In the genomic region with DNA sequence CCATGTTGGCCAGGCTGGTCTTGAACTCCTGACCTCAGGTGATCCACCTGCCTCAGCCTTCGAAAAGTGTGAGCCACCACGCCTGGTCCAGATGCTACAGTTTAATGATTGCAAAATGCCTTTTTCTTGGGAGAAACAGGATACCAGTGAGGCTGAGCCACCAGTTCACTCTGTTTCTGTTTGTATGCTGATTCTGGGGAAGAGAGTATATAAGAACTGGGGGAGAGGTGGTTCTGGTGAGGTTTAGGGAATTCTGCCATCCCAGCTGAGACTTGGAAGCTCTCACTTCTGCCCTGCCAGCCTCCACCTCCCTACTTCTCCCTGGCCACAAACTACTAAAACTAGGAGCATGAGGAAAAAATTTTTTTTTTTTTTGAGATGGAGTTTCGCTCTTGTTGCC, we compare ENCODE assay signal across 26 cellular contexts. TPM values are rescaled to one million over a fixed set of nuclear protein-coding genes. Genes with fewer than 3 reads are reported as not detected.
DNase-seq lines count a peak whose midpoint lies in the region; ATAC-seq and TF ChIP-seq lines count a peak whose summit lies in the region.
"Had no signal": no experiment of that assay in that cellular context is flagged by ENCODE, and none has a peak within 500 bp of the region (broad histone marks: within the 10 kb centered on the region; RNA-seq: fewer than 3 reads in every experiment).

No MANE protein-coding gene starts in this region.

- ATAC-seq in activated CD4-positive, alpha-beta T cell treated with anti-CD3 and anti-CD28 coated beads for 36 hours = no peak
- peak; percentile 36 for ATAC-seq in sciatic nerve
- ATAC-seq: K562, PC-3, Right ventricle myocardium inferior had no signal

- no peak for DNase-seq in activated CD4-positive, alpha-beta T cell treated with anti-CD3 and anti-CD28 coated beads for 36 hours
- DNase-seq in activated CD4-positive, alpha-beta T cell treated with anti-CD3 and anti-CD28 coated beads for 4 hours = no peak
- DNase-seq in RWPE1 (ENCODE audit: low spot score) (no peak), fibroblast of the aortic adventitia (ENCODE audit: low read depth) (peak; percentile 34), sciatic nerve (ENCODE audit: low spot score) (no peak), T-helper 2 cell (no peak), breast epithelium (ENCODE audit: low spot score in 2 of 2) (no peak)
- no peak for DNase-seq in activated CD8-positive, alpha-beta memory T cell treated with anti-CD3 and anti-CD28 coated beads, Interleukin-2, amount 50 U/mL, for 48 hours
- DNase-seq: Calu3, DMS153, DND-41, Kasumi-1, MV-4-11, NCI-H1105, NCI-H1436 treated with DMSO at 0.1 percent for 48 hours, NCI-H187 treated with DMSO at 0.1 percent for 48 hours, NCI-H2107, NCI-H446, NCI-H524 treated with DMSO at 0.1 percent for 48 hours, NCI-H774, PC-3, SJCRH30 had no signal

- H3K4me3 Mint-ChIP-seq in activated CD4-positive, alpha-beta T cell treated with anti-CD3 and anti-CD28 coated beads for 36 hours = no peak overlapping the region

- peak overlapping the region; percentile 3 for H3K27ac Mint-ChIP-seq in activated CD4-positive, alpha-beta T cell treated with anti-CD3 and anti-CD28 coated beads for 36 hours

- H3K9me3 Mint-ChIP-seq in activated CD4-positive, alpha-beta T cell treated with anti-CD3 and anti-CD28 coated beads for 36 hours (ENCODE audit: low read depth) = no peaks in the 10 kb centered on the region

- CTCF ChIA-PET in activated CD4-positive, alpha-beta T cell treated with anti-CD3 and anti-CD28 coated beads for 36 hours (lab: Charles Lee) = interaction anchor here (0.6 to 1.5 kb wide), 3 partner anchors 11 to 331 kb away, joined by 3 to 4 read pairs (median 3); a partner anchor contains a TSS
- CTCF ChIA-PET in RWPE1 (lab: Yijun Ruan, JAX) = no interaction called here

- H3K4me1 Mint-ChIP-seq in activated CD4-positive, alpha-beta T cell treated with anti-CD3 and anti-CD28 coated beads for 36 hours = peaks cover 12% of the 10 kb centered on the region

- H3K27me3 Mint-ChIP-seq in activated CD4-positive, alpha-beta T cell treated with anti-CD3 and anti-CD28 coated beads for 36 hours = no peaks in the 10 kb centered on the region

- no peaks in the 10 kb centered on the region for H3K36me3 ChIP-seq in breast epithelium

- H3K27me3 ChIP-seq in breast epithelium = no peaks in the 10 kb centered on the region
- H3K27me3 ChIP-seq: SJCRH30 had no signal

- POLR2A ChIA-PET in activated CD4-positive, alpha-beta T cell treated with anti-CD3 and anti-CD28 coated beads for 36 hours (lab: Charles Lee) = no interaction called here
- POLR2A ChIA-PET in RWPE1 (lab: Yijun Ruan, JAX; ENCODE audit: low non-redundant PET) = interaction anchor here (0.5 to 0.6 kb wide), 2 partner anchors 26 to 249 kb away, joined by 4 read pairs; no protein-coding TSS in a partner anchor

- no peaks in the 10 kb centered on the region for H3K9me3 ChIP-seq in breast epithelium
- H3K9me3 ChIP-seq: SJCRH30 had no signal

- H3K4me1 ChIP-seq in breast epithelium = no peaks in the 10 kb centered on the region
- H3K4me1 ChIP-seq: SJCRH30 had no signal

- H3K36me3 Mint-ChIP-seq in activated CD4-positive, alpha-beta T cell treated with anti-CD3 and anti-CD28 coated beads for 36 hours (ENCODE audit: low read depth) = peaks cover 54% of the 10 kb centered on the region

- no peak for TF ChIP-seq CTCF in RWPE1 (conservative IDR thresholded peaks at IDR 0.05; ENCODE audit: low read depth)
- no peak for TF ChIP-seq CTCF in fibroblast of the aortic adventitia (IDR thresholded peaks at IDR 0.05; ENCODE audit: insufficient read depth, low read length)
- no peak for TF ChIP-seq CTCF in breast epithelium (IDR thresholded peaks at IDR 0.05)

- peak overlapping the region; percentile 7; the same call in 1 of the 2 replicates for H3K27ac ChIP-seq in RWPE1
- H3K27ac ChIP-seq in breast epithelium = no peak overlapping the region
- H3K27ac ChIP-seq: 22Rv1, SJCRH30 had no signal

- no peak for TF ChIP-seq POLR2A in breast epithelium (IDR thresholded peaks at IDR 0.05)

- intact Hi-C loops in activated CD4-positive, alpha-beta T cell treated with anti-CD3 and anti-CD28 coated beads for 36 hours (cut with DNase I, micrococcal nuclease) = no loop called here
- intact Hi-C loops in sciatic nerve (cut with DNase I) (no loop called here), breast epithelium (cut with DNase I; ENCODE audit: low total_unique reads) (no loop called here)

- no peak overlapping the region for H3K4me3 ChIP-seq in fibroblast of the aortic adventitia (ENCODE audit: low read depth, low read length)
- no peak overlapping the region for H3K4me3 ChIP-seq in breast epithelium
- H3K4me3 ChIP-seq: K562, SJCRH30 had no signal

RNA-seq across cellular contexts. Expression of a gene that starts 8.1 kb away (rescaled TPM):
- total RNA-seq in activated CD4-positive, alpha-beta T cell treated with anti-CD3 and anti-CD28 coated beads for 36 hours = 100 to 1,000 TPM; 108 to 117 TPM
- total RNA-seq in fibroblast of the aortic adventitia (ENCODE audit: low replicate concordance) (42.6 and 44.6 TPM in 2 replicates), sciatic nerve (37.4 TPM), breast epithelium (10 to 100 TPM; 41.4 to 75.2 (median 60.3) TPM)

RNA-seq across cellular contexts. Expression of a gene that starts 10.8 kb away (rescaled TPM):
- 10 to 100 TPM; 42.4 to 51.9 TPM for total RNA-seq in activated CD4-positive, alpha-beta T cell treated with anti-CD3 and anti-CD28 coated beads for 36 hours
- total RNA-seq in fibroblast of the aortic adventitia (ENCODE audit: low replicate concordance) (13.8 and 14.5 TPM in 2 replicates), sciatic nerve (16.3 TPM), breast epithelium (10 to 100 TPM; 10.7 to 23.7 (median 13.8) TPM)

RNA-seq across cellular contexts. Expression of a gene that starts 37.3 kb away (rescaled TPM):
- 1 to 10 TPM; 2.1 to 2.4 TPM for total RNA-seq in activated CD4-positive, alpha-beta T cell treated with anti-CD3 and anti-CD28 coated beads for 36 hours
- 0.18 TPM in 1 of 2 replicates, not detected in the other for total RNA-seq in fibroblast of the aortic adventitia (ENCODE audit: low replicate concordance)
- 5.1 TPM for total RNA-seq in sciatic nerve
- total RNA-seq in breast epithelium = 1 to 10 TPM in 1 of 3 donors, under 1 TPM in 2; 0.32 to 2.9 (median 0.98) TPM
- total RNA-seq: M059J had no signal

RNA-seq across cellular contexts. Expression of a gene that starts 43.2 kb away (rescaled TPM):
- total RNA-seq in activated CD4-positive, alpha-beta T cell treated with anti-CD3 and anti-CD28 coated beads for 36 hours = 1 to 10 TPM; 4.7 to 5.7 TPM
- total RNA-seq in fibroblast of the aortic adventitia (ENCODE audit: low replicate concordance) (0.63 TPM in 1 of 2 replicates, not detected in the other), sciatic nerve (48.9 TPM), breast epithelium (1 to 10 TPM; 1.8 to 3.9 (median 2.5) TPM)

RNA-seq across cellular contexts. Expression of a gene that starts 51.3 kb away (rescaled TPM):
- 10 to 100 TPM; 53.3 to 64.5 TPM for total RNA-seq in activated CD4-positive, alpha-beta T cell treated with anti-CD3 and anti-CD28 coated beads for 36 hours
- total RNA-seq in fibroblast of the aortic adventitia (ENCODE audit: low replicate concordance) (1.4 and 3.2 TPM in 2 replicates), sciatic nerve (8.4 TPM), breast epithelium (10 to 100 TPM in 1 of 3 donors, 1 to 10 TPM in 2; 1.4 to 21.5 (median 9.2) TPM)
